ENCODE assay signal across 3 cellular contexts in genomic region chr7:16562456-16563220, GRCh38.
TF ChIP-seq lines count a peak whose summit lies in the region.

No MANE protein-coding gene starts in this region.

TF ChIP-seq in SK-N-SH, 30 proteins besides CTCF, POLR2A, EP300 and RAD21:
- no peak for TF ChIP-seq FOXJ3 (CRISPR knock-in tag; IDR thresholded peaks at IDR 0.05)
- TF ChIP-seq MXI1 (IDR thresholded peaks at IDR 0.05; ENCODE audit: low read depth, low read length) = no peak
- TF ChIP-seq JUND (IDR thresholded peaks at IDR 0.05) = no peak
- TF ChIP-seq RFX5 (IDR thresholded peaks at IDR 0.05; ENCODE audit: low read length) = no peak
- no peak for TF ChIP-seq TEAD4 (IDR thresholded peaks at IDR 0.05; ENCODE audit: borderline replicate concordance, insufficient read depth)
- TF ChIP-seq RXRA (IDR thresholded peaks at IDR 0.05; ENCODE audit: borderline replicate concordance, low read depth) = no peak
- no peak for TF ChIP-seq USF2 (IDR thresholded peaks at IDR 0.05; ENCODE audit: borderline replicate concordance, low read depth, low read length)
- TF ChIP-seq POLR2AphosphoS5 (IDR thresholded peaks at IDR 0.05; ENCODE audit: low read depth, low read length) = no peak
- no peak for TF ChIP-seq NFIC (IDR thresholded peaks at IDR 0.05; ENCODE audit: borderline replicate concordance)
- TF ChIP-seq FOSL2 (IDR thresholded peaks at IDR 0.05; ENCODE audit: borderline replicate concordance, low read depth) = no peak
- TF ChIP-seq EZH2phosphoT487 (IDR thresholded peaks at IDR 0.05; ENCODE audit: borderline replicate concordance, low read depth) = no peak
- no peak for TF ChIP-seq NRF1 (IDR thresholded peaks at IDR 0.05; ENCODE audit: low read depth, low read length)
- no peak for TF ChIP-seq GATA2 (CRISPR knock-in tag; IDR thresholded peaks at IDR 0.05)
- TF ChIP-seq GABPA (IDR thresholded peaks at IDR 0.05; ENCODE audit: low read depth) = no peak
- TF ChIP-seq CHD2 (IDR thresholded peaks at IDR 0.05; ENCODE audit: low read length, partially characterized antibody) = no peak

TF ChIP-seq in SK-N-SH treated with all-trans-retinoic acid at 6 μM for 48 hours, 23 proteins besides CTCF, POLR2A, EP300 and RAD21:
- no peak for TF ChIP-seq ISL1 (CRISPR knock-in tag; IDR thresholded peaks at IDR 0.05)
- TF ChIP-seq PPARA (CRISPR knock-in tag; IDR thresholded peaks at IDR 0.05; ENCODE audit: borderline replicate concordance) = no peak
- TF ChIP-seq TOX (CRISPR knock-in tag; IDR thresholded peaks at IDR 0.05; ENCODE audit: borderline replicate concordance) = no peak
- TF ChIP-seq CSDC2 (CRISPR knock-in tag; IDR thresholded peaks at IDR 0.05) = no peak
- no peak for TF ChIP-seq RARB (CRISPR knock-in tag; IDR thresholded peaks at IDR 0.05)
- no peak for TF ChIP-seq BACH2 (CRISPR knock-in tag; IDR thresholded peaks at IDR 0.05; ENCODE audit: borderline replicate concordance)
- no peak for TF ChIP-seq ZNF8 (CRISPR knock-in tag; IDR thresholded peaks at IDR 0.05)
- TF ChIP-seq ZNF70 (CRISPR knock-in tag; IDR thresholded peaks at IDR 0.05) = no peak
- TF ChIP-seq SNAI2 (CRISPR knock-in tag; IDR thresholded peaks at IDR 0.05) = no peak
- TF ChIP-seq OSR1 (CRISPR knock-in tag; IDR thresholded peaks at IDR 0.05) = no peak
- TF ChIP-seq ZC3H10 (CRISPR knock-in tag; IDR thresholded peaks at IDR 0.05) = no peak
- no peak for TF ChIP-seq ZFP3 (CRISPR knock-in tag; IDR thresholded peaks at IDR 0.05)
TF ChIP-seq in SK-N-SH treated with all-trans-retinoic acid at 6 μM for 48 hours: peak in this region for 0.

TF ChIP-seq in IMR-90, 13 proteins besides CTCF, POLR2A, EP300 and RAD21:
- TF ChIP-seq SMC3 (IDR thresholded peaks at IDR 0.05; ENCODE audit: low read depth, low read length) (no peak), CHD1 (IDR thresholded peaks at IDR 0.05; ENCODE audit: low read depth, low read length) (no peak), MAZ (IDR thresholded peaks at IDR 0.05; ENCODE audit: borderline replicate concordance, low read depth, low read length) (no peak), MAFK (IDR thresholded peaks at IDR 0.05; ENCODE audit: low read depth, low read length) (no peak), USF2 (IDR thresholded peaks at IDR 0.05; ENCODE audit: low read depth, low read length) (no peak), RCOR1 (IDR thresholded peaks at IDR 0.05; ENCODE audit: insufficient replicate concordance, low read length) (no peak), FOS (IDR thresholded peaks at IDR 0.05; ENCODE audit: low read depth, low read length) (no peak), BHLHE40 (IDR thresholded peaks at IDR 0.05; ENCODE audit: low read depth, low read length) (no peak), MXI1 (IDR thresholded peaks at IDR 0.05; ENCODE audit: borderline replicate concordance, low read depth, low read length) (no peak), CEBPB (IDR thresholded peaks at IDR 0.05; ENCODE audit: low read depth, low read length) (no peak), RFX5 (IDR thresholded peaks at IDR 0.05; ENCODE audit: low read depth, low read length) (no peak), ELK1 (IDR thresholded peaks at IDR 0.05; ENCODE audit: borderline replicate concordance, low read depth, low read length) (no peak), NFE2L2 (IDR thresholded peaks at IDR 0.05; ENCODE audit: low read depth, low read length) (no peak)
TF ChIP-seq in IMR-90: peak in this region for 0.
